Comparison of ENCODE assay signal across 10 cellular contexts in the genomic region with DNA sequence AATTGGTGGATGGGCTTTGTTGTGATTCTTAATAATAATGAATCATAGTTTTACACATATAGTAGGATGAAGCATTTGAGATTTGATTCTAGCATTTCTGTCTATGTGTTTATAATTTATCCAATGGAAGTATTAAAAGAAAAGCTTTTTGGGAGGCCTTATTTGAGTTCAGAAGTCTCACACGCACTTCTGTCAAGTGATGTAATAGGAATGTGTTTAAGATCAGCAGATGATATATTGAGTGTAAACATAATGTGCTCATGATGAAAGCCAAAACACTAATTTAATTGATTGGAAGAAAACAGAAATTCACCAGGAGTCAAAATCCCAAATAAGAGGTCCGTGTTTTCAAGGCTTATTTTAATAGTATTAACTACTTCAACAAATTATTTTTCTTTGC.
"Had no signal": no experiment of that assay in that cellular context is flagged by ENCODE, and none has a peak within 500 bp of the region (broad histone marks: within the 10 kb centered on the region; RNA-seq: fewer than 3 reads in every experiment).

No MANE protein-coding gene starts in this region.

- H3K27ac Mint-ChIP-seq: HFFc6 had no signal

- H3K4me3 Mint-ChIP-seq: HFFc6 had no signal

- H3K27ac ChIP-seq: HL-60 had no signal

- H3K4me1 ChIP-seq: HAP-1 had no signal

- DNase-seq: GOT3, H7, HFFc6, IMR-90, KG1 had no signal

- H3K9me3 ChIP-seq: HAP-1 had no signal

- ATAC-seq: HCT116, HepG2, K562 had no signal

- H3K36me3 ChIP-seq: HAP-1 had no signal

- H3K9me3 Mint-ChIP-seq: HFFc6 had no signal

- H3K4me3 ChIP-seq: HAP-1, K562 had no signal

- FAIRE-seq: HepG2, K562 had no signal
